ENCODE assay signal across 30 cellular contexts in the genomic region with DNA sequence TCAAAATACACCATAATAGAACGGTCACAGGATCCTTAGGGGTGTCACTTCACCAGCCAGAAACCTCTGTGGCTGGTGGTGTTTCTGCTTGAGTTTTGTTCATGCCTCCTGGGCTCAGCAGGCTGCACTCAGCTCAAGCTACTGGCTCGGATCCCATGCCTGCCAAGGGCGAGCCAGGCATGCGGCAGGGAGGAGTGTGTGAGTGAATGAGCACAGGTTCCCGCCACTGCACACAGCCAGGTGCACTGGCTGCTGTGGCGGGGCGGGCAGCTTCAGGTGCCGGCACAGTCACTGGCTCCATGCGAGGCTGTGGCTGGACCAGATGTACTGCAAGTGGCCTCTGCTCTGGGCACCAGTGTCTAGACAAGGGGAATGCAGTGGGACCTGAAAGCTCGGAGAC. TPM values are rescaled to one million over a fixed set of nuclear protein-coding genes. Genes with fewer than 3 reads are reported as not detected.
"Had no signal": no experiment of that assay in that cellular context is flagged by ENCODE, and none has a peak within 500 bp of the region (broad histone marks: within the 10 kb centered on the region; RNA-seq: fewer than 3 reads in every experiment).

No MANE protein-coding gene starts in this region.

- H3K27ac Mint-ChIP-seq: activated naive CD4-positive, alpha-beta T cell treated with anti-CD3 and anti-CD28 coated beads, Interleukin-2, amount 50 U/mL, for 72 hours; activated T-cell treated with anti-CD3 and anti-CD28 coated beads, Interleukin-2, amount 50 U/mL, for 72 hours; effector memory CD8-positive, alpha-beta T cell; nephron; stimulated activated naive CD8-positive, alpha-beta T cell treated with anti-CD3 and anti-CD28 coated beads, Interleukin-15, Interleukin-2, amounts not matched to agents 100 ng/mL and 50 ng/mL, for 24 hours had no signal

- H3K27me3 ChIP-seq: body of pancreas, cardiac muscle cell, dorsolateral prefrontal cortex, heart right ventricle, left lung, uterus had no signal

- H3K4me3 ChIP-seq: body of pancreas, cardiac muscle cell, coronary artery, dorsolateral prefrontal cortex, heart right ventricle, left lung, skin epidermis, thoracic aorta, uterus had no signal

- H3K9me3 ChIP-seq: body of pancreas, neutrophil had no signal

- H3K9me3 Mint-ChIP-seq: activated naive CD4-positive, alpha-beta T cell treated with anti-CD3 and anti-CD28 coated beads, Interleukin-2, amount 50 U/mL, for 72 hours; effector memory CD8-positive, alpha-beta T cell; stimulated activated naive CD8-positive, alpha-beta T cell treated with anti-CD3 and anti-CD28 coated beads, Interleukin-15, Interleukin-2, amounts not matched to agents 100 ng/mL and 50 ng/mL, for 24 hours had no signal

- H3K4me1 ChIP-seq: body of pancreas, heart right ventricle, left lung, uterus had no signal

- DNase-seq: activated CD4-positive, alpha-beta T cell treated with anti-CD3 and anti-CD28 coated beads for 4 hours; activated CD4-positive, alpha-beta T cell treated with anti-CD3 and anti-CD28 coated beads, Interleukin-2, amount 50 U/mL, for 4 hours; activated naive CD4-positive, alpha-beta T cell; activated T-cell treated with anti-CD3 and anti-CD28 coated beads for 4 hours; activated T-cell treated with anti-CD3 and anti-CD28 coated beads, Interleukin-2, amount 50 U/mL, for 72 hours; body of pancreas; dorsolateral prefrontal cortex; effector memory CD8-positive, alpha-beta T cell; erythroblast; foreskin fibroblast; heart right ventricle; left lung; stimulated activated CD4-positive, alpha-beta T cell treated with anti-CD3 and anti-CD28 coated beads, Interleukin-12 subunit alpha, Interleukin-12 subunit beta, amount 100 ng/mL, for 4 hours; stimulated activated CD4-positive, alpha-beta T cell treated with anti-CD3 and anti-CD28 coated beads, Interleukin-4, amount 100 ng/mL, for 1 hour; trophoblast cell; uterus had no signal

- ATAC-seq: activated naive CD4-positive, alpha-beta T cell treated with anti-CD3 and anti-CD28 coated beads, Interleukin-2, amount 50 U/mL, for 72 hours; activated T-cell treated with anti-CD3 and anti-CD28 coated beads, Interleukin-2, amount 50 U/mL, for 72 hours; body of pancreas; effector memory CD8-positive, alpha-beta T cell; left lung; sciatic nerve had no signal

- H3K4me3 Mint-ChIP-seq: activated T-cell treated with anti-CD3 and anti-CD28 coated beads, Interleukin-2, amount 50 U/mL, for 72 hours; effector memory CD8-positive, alpha-beta T cell; nephron; stimulated activated naive CD8-positive, alpha-beta T cell treated with anti-CD3 and anti-CD28 coated beads, Interleukin-15, Interleukin-2, amounts not matched to agents 100 ng/mL and 50 ng/mL, for 24 hours had no signal

- H3K27ac ChIP-seq: body of pancreas, cardiac muscle cell, coronary artery, dorsolateral prefrontal cortex, heart right ventricle, left lung, neutrophil, skin epidermis, thoracic aorta, uterus had no signal

- H3K36me3 ChIP-seq: cardiac muscle cell, heart right ventricle, left lung, neutrophil, uterus had no signal

RNA-seq across cellular contexts. Expression of gene PTTG1IP2, which starts 36.7 kb away (rescaled TPM):
- total RNA-seq: activated naive CD4-positive, alpha-beta T cell treated with anti-CD3 and anti-CD28 coated beads, Interleukin-2, amount 50 U/mL, for 72 hours; activated T-cell treated with anti-CD3 and anti-CD28 coated beads, Interleukin-2, amount 50 U/mL, for 72 hours; body of pancreas; cardiac muscle cell; cerebellum; heart right ventricle; left lung; lung microvascular endothelial cell; mucosa of gallbladder; osteocyte; sciatic nerve; subcutaneous adipose tissue; thoracic aorta; uterus had no signal
